20 cellular contexts compared by ENCODE assay signal in the genomic region with DNA sequence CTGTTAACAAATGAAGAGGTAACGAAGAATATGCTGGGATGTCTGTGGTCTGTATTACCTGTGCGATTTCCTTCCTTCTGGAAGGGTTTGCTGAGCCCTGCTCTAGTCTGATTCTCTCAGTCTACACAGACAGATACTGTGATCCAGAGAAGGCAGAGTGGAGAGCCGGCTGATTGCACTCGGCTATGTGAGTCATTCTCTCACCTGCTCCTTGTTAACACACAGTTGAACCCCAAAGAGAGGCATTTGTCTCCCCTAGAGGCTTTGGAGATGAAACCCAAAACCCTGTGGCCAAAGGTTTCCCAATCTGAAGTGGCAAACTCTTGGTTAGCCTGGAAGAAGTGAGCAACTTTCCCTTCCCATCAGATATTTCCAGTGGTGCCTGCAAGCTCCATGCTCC.
"Had no signal": no experiment of that assay in that cellular context is flagged by ENCODE, and none has a peak within 500 bp of the region (broad histone marks: within the 10 kb centered on the region; RNA-seq: fewer than 3 reads in every experiment).

No MANE protein-coding gene starts in this region.

- H3K27ac ChIP-seq: cardiac muscle cell, heart left ventricle, right atrium auricular region, skin epidermis, tibial nerve had no signal

- H3K36me3 ChIP-seq: cardiac muscle cell, heart left ventricle, right atrium auricular region, tibial nerve had no signal

- H3K36me3 Mint-ChIP-seq: activated CD4-positive, alpha-beta memory T cell treated with anti-CD3 and anti-CD28 coated beads for 36 hours; activated naive CD8-positive, alpha-beta T cell treated with anti-CD3 and anti-CD28 coated beads for 36 hours; natural killer cell; stimulated activated effector memory CD8-positive, alpha-beta T cell treated with anti-CD3 and anti-CD28 coated beads, Interleukin-12 subunit alpha, Interleukin-12 subunit beta, amount 100 ng/mL, for 72 hours had no signal

- H3K4me3 ChIP-seq: cardiac muscle cell, heart left ventricle, lung, right atrium auricular region, skin epidermis, tibial nerve had no signal

- H3K27me3 Mint-ChIP-seq: stimulated activated naive CD8-positive, alpha-beta T cell treated with anti-CD3 and anti-CD28 coated beads, Interleukin-15, amount 100 ng/mL, for 72 hours had no signal

- H3K4me3 Mint-ChIP-seq: activated CD4-positive, alpha-beta memory T cell treated with anti-CD3 and anti-CD28 coated beads for 36 hours; activated naive CD8-positive, alpha-beta T cell treated with anti-CD3 and anti-CD28 coated beads for 36 hours; natural killer cell; stimulated activated effector memory CD8-positive, alpha-beta T cell treated with anti-CD3 and anti-CD28 coated beads, Interleukin-12 subunit alpha, Interleukin-12 subunit beta, amount 100 ng/mL, for 72 hours; stimulated activated naive CD8-positive, alpha-beta T cell treated with anti-CD3 and anti-CD28 coated beads, Interleukin-15, amount 100 ng/mL, for 72 hours had no signal

- H3K27ac Mint-ChIP-seq: activated CD4-positive, alpha-beta memory T cell treated with anti-CD3 and anti-CD28 coated beads for 36 hours; activated naive CD8-positive, alpha-beta T cell treated with anti-CD3 and anti-CD28 coated beads for 36 hours; natural killer cell; progenitor cell of endocrine pancreas; stimulated activated effector memory CD8-positive, alpha-beta T cell treated with anti-CD3 and anti-CD28 coated beads, Interleukin-12 subunit alpha, Interleukin-12 subunit beta, amount 100 ng/mL, for 72 hours; stimulated activated naive CD8-positive, alpha-beta T cell treated with anti-CD3 and anti-CD28 coated beads, Interleukin-15, amount 100 ng/mL, for 72 hours had no signal

- H3K4me1 ChIP-seq: right atrium auricular region had no signal

- DNase-seq: activated CD4-positive, alpha-beta memory T cell treated with anti-CD3 and anti-CD28 coated beads for 36 hours; activated CD4-positive, alpha-beta T cell treated with anti-CD3 and anti-CD28 coated beads for 48 hours; activated CD4-positive, CD25-positive, alpha-beta regulatory T cell; activated naive CD4-positive, alpha-beta T cell treated with Interleukin-2 at 50 U/mL for 16 hours; activated naive CD8-positive, alpha-beta T cell treated with anti-CD3 and anti-CD28 coated beads for 36 hours; activated T-cell treated with anti-CD3 and anti-CD28 coated beads, Interleukin-2, amount 50 U/mL, for 48 hours; amniotic stem cell; erythroblast; heart left ventricle; natural killer cell; stimulated activated CD4-positive, alpha-beta T cell treated with anti-CD3 and anti-CD28 coated beads, Interleukin-1b, Interleukin-23, amount 100 ng/mL, for 48 hours; stimulated activated naive CD8-positive, alpha-beta T cell treated with anti-CD3 and anti-CD28 coated beads, Interleukin-15, amount 100 ng/mL, for 72 hours; T-helper 9 cell had no signal

- H3K27me3 ChIP-seq: cardiac muscle cell, right atrium auricular region had no signal

- ATAC-seq: heart left ventricle; natural killer cell; stimulated activated effector memory CD8-positive, alpha-beta T cell treated with anti-CD3 and anti-CD28 coated beads, Interleukin-12 subunit alpha, Interleukin-12 subunit beta, amount 100 ng/mL, for 72 hours; stimulated activated naive CD8-positive, alpha-beta T cell treated with anti-CD3 and anti-CD28 coated beads, Interleukin-15, amount 100 ng/mL, for 72 hours had no signal

- H3K4me1 Mint-ChIP-seq: activated naive CD8-positive, alpha-beta T cell treated with anti-CD3 and anti-CD28 coated beads for 36 hours; natural killer cell; stimulated activated effector memory CD8-positive, alpha-beta T cell treated with anti-CD3 and anti-CD28 coated beads, Interleukin-12 subunit alpha, Interleukin-12 subunit beta, amount 100 ng/mL, for 72 hours; stimulated activated naive CD8-positive, alpha-beta T cell treated with anti-CD3 and anti-CD28 coated beads, Interleukin-15, amount 100 ng/mL, for 72 hours had no signal

- H3K9me3 Mint-ChIP-seq: activated CD4-positive, alpha-beta memory T cell treated with anti-CD3 and anti-CD28 coated beads for 36 hours; activated naive CD8-positive, alpha-beta T cell treated with anti-CD3 and anti-CD28 coated beads for 36 hours; natural killer cell; stimulated activated effector memory CD8-positive, alpha-beta T cell treated with anti-CD3 and anti-CD28 coated beads, Interleukin-12 subunit alpha, Interleukin-12 subunit beta, amount 100 ng/mL, for 72 hours; stimulated activated naive CD8-positive, alpha-beta T cell treated with anti-CD3 and anti-CD28 coated beads, Interleukin-15, amount 100 ng/mL, for 72 hours had no signal

- H3K9me3 ChIP-seq: heart left ventricle, right atrium auricular region, tibial nerve had no signal
